In genomic region chr17:43839670-43840101, GRCh38 we compare ENCODE assay signal across 1 cellular context.
A peak's percentile ranks its signal among the peaks of the same experiment; 100 is the strongest.
TF ChIP-seq lines count a peak whose summit lies in the region.

No MANE protein-coding gene starts in this region.

TF ChIP-seq in HepG2, 621 proteins besides CTCF, POLR2A, EP300 and RAD21 (continues in another document):
- TF ChIP-seq IRF2 (CRISPR knock-in tag; IDR thresholded peaks at IDR 0.05), result no peak
- peak; percentile 37 for TF ChIP-seq ZEB1 (IDR thresholded peaks at IDR 0.05; ENCODE audit: insufficient replicate concordance, low read depth)
- TF ChIP-seq ZNF101 (CRISPR knock-in tag; IDR thresholded peaks at IDR 0.05; ENCODE audit: borderline replicate concordance, low read depth), result no peak
- TF ChIP-seq RFX5 (IDR thresholded peaks at IDR 0.05; ENCODE audit: low read depth, low read length), result no peak
- no peak for TF ChIP-seq FOXM1 (CRISPR knock-in tag; IDR thresholded peaks at IDR 0.05)
- TF ChIP-seq PHF20 (CRISPR knock-in tag; IDR thresholded peaks at IDR 0.05), result no peak
- TF ChIP-seq, protein P1, sequence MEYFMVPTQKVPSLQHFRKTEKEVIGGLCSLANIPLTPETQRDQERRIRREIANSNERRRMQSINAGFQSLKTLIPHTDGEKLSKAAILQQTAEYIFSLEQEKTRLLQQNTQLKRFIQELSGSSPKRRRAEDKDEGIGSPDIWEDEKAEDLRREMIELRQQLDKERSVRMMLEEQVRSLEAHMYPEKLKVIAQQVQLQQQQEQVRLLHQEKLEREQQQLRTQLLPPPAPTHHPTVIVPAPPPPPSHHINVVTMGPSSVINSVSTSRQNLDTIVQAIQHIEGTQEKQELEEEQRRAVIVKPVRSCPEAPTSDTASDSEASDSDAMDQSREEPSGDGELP (IDR thresholded peaks at IDR 0.05; ENCODE audit: borderline replicate concordance, low read depth), result peak; percentile 47; the same call in 1 of the 2 replicates
- no peak for TF ChIP-seq NR3C1 (CRISPR knock-in tag; IDR thresholded peaks at IDR 0.05)
- TF ChIP-seq JARID2 (CRISPR knock-in tag; IDR thresholded peaks at IDR 0.05; ENCODE audit: insufficient replicate concordance), result no peak
- TF ChIP-seq HNRNPUL1 (IDR thresholded peaks at IDR 0.05; ENCODE audit: low read depth, low read length), result no peak
- TF ChIP-seq SP1 (IDR thresholded peaks at IDR 0.05), result no peak
- TF ChIP-seq SP1 (CRISPR knock-in tag; IDR thresholded peaks at IDR 0.05), result no peak
- TF ChIP-seq ZNF567 (CRISPR knock-in tag; IDR thresholded peaks at IDR 0.05; ENCODE audit: borderline replicate concordance), result no peak
- TF ChIP-seq BRD4 (CRISPR knock-in tag; IDR thresholded peaks at IDR 0.05), result no peak
- TF ChIP-seq ZNF644 (CRISPR knock-in tag; IDR thresholded peaks at IDR 0.05; ENCODE audit: low read depth), result no peak
- TF ChIP-seq, protein P2, sequence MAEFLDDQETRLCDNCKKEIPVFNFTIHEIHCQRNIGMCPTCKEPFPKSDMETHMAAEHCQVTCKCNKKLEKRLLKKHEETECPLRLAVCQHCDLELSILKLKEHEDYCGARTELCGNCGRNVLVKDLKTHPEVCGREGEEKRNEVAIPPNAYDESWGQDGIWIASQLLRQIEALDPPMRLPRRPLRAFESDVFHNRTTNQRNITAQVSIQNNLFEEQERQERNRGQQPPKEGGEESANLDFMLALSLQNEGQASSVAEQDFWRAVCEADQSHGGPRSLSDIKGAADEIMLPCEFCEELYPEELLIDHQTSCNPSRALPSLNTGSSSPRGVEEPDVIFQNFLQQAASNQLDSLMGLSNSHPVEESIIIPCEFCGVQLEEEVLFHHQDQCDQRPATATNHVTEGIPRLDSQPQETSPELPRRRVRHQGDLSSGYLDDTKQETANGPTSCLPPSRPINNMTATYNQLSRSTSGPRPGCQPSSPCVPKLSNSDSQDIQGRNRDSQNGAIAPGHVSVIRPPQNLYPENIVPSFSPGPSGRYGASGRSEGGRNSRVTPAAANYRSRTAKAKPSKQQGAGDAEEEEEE (CRISPR knock-in tag; IDR thresholded peaks at IDR 0.05; ENCODE audit: borderline replicate concordance), result no peak
- TF ChIP-seq, protein P3, sequence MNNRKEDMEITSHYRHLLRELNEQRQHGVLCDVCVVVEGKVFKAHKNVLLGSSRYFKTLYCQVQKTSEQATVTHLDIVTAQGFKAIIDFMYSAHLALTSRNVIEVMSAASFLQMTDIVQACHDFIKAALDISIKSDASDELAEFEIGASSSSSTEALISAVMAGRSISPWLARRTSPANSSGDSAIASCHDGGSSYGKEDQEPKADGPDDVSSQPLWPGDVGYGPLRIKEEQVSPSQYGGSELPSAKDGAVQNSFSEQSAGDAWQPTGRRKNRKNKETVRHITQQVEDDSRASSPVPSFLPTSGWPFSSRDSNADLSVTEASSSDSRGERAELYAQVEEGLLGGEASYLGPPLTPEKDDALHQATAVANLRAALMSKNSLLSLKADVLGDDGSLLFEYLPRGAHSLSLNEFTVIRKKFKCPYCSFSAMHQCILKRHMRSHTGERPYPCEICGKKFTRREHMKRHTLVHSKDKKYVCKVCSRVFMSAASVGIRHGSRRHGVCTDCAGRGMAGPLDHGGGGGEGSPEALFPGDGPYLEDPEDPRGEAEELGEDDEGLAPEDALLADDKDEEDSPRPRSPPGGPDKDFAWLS (CRISPR knock-in tag; IDR thresholded peaks at IDR 0.05; ENCODE audit: borderline replicate concordance), result no peak
- TF ChIP-seq CBX5 (CRISPR knock-in tag; IDR thresholded peaks at IDR 0.05; ENCODE audit: borderline replicate concordance), result 0 out of 2 replicates have a peak, but pooled peaks have one; percentile 26
- no peak for TF ChIP-seq ARNT (IDR thresholded peaks at IDR 0.05)
- peak; percentile 81 for TF ChIP-seq ETV5 (CRISPR knock-in tag; IDR thresholded peaks at IDR 0.05; ENCODE audit: borderline replicate concordance)
- TF ChIP-seq ZNF335 (CRISPR knock-in tag; IDR thresholded peaks at IDR 0.05), result 0 out of 2 replicates have a peak, but pooled peaks have one; percentile 53
- no peak for TF ChIP-seq ATF7-NPFF (CRISPR knock-in tag; IDR thresholded peaks at IDR 0.05; ENCODE audit: low read depth)
- peak; percentile 46; the same call in 1 of the 2 replicates for TF ChIP-seq ERF (CRISPR knock-in tag; IDR thresholded peaks at IDR 0.05)
- TF ChIP-seq YEATS2 (CRISPR knock-in tag; IDR thresholded peaks at IDR 0.05; ENCODE audit: borderline replicate concordance), result 0 out of 2 replicates have a peak, but pooled peaks have one; percentile 21
- no peak for TF ChIP-seq CEBPZ (IDR thresholded peaks at IDR 0.05; ENCODE audit: low read length)
- no peak for TF ChIP-seq HNF1A (IDR thresholded peaks at IDR 0.05; ENCODE audit: low read depth)
- TF ChIP-seq HNF1A (CRISPR knock-in tag; IDR thresholded peaks at IDR 0.05; ENCODE audit: borderline replicate concordance), result no peak
- TF ChIP-seq ZBTB38 (CRISPR knock-in tag; IDR thresholded peaks at IDR 0.05), result no peak
- no peak for TF ChIP-seq ZSCAN9 (CRISPR knock-in tag; IDR thresholded peaks at IDR 0.05; ENCODE audit: borderline replicate concordance)
- TF ChIP-seq ATF3 (CRISPR knock-in tag; IDR thresholded peaks at IDR 0.05), result no peak
- TF ChIP-seq GPBP1L1 (CRISPR knock-in tag; IDR thresholded peaks at IDR 0.05), result no peak
- TF ChIP-seq ZNF619 (CRISPR knock-in tag; IDR thresholded peaks at IDR 0.05), result no peak
- no peak for TF ChIP-seq PREB (CRISPR knock-in tag; IDR thresholded peaks at IDR 0.05)
- peak; percentile 81; the same call in 1 of the 2 replicates for TF ChIP-seq NFE2 (CRISPR knock-in tag; IDR thresholded peaks at IDR 0.05)
- TF ChIP-seq HNRNPLL (IDR thresholded peaks at IDR 0.05; ENCODE audit: low read depth, low read length, poor library complexity, severe bottlenecking), result no peak
- no peak for TF ChIP-seq TFDP1 (CRISPR knock-in tag; IDR thresholded peaks at IDR 0.05; ENCODE audit: borderline replicate concordance)
- no peak for TF ChIP-seq KDM6A (CRISPR knock-in tag; IDR thresholded peaks at IDR 0.05; ENCODE audit: low read depth)
- TF ChIP-seq ZNF124 (CRISPR knock-in tag; IDR thresholded peaks at IDR 0.05), result no peak
- TF ChIP-seq CHD4 (IDR thresholded peaks at IDR 0.05; ENCODE audit: borderline replicate concordance, low read length), result no peak
- TF ChIP-seq, protein P4, sequence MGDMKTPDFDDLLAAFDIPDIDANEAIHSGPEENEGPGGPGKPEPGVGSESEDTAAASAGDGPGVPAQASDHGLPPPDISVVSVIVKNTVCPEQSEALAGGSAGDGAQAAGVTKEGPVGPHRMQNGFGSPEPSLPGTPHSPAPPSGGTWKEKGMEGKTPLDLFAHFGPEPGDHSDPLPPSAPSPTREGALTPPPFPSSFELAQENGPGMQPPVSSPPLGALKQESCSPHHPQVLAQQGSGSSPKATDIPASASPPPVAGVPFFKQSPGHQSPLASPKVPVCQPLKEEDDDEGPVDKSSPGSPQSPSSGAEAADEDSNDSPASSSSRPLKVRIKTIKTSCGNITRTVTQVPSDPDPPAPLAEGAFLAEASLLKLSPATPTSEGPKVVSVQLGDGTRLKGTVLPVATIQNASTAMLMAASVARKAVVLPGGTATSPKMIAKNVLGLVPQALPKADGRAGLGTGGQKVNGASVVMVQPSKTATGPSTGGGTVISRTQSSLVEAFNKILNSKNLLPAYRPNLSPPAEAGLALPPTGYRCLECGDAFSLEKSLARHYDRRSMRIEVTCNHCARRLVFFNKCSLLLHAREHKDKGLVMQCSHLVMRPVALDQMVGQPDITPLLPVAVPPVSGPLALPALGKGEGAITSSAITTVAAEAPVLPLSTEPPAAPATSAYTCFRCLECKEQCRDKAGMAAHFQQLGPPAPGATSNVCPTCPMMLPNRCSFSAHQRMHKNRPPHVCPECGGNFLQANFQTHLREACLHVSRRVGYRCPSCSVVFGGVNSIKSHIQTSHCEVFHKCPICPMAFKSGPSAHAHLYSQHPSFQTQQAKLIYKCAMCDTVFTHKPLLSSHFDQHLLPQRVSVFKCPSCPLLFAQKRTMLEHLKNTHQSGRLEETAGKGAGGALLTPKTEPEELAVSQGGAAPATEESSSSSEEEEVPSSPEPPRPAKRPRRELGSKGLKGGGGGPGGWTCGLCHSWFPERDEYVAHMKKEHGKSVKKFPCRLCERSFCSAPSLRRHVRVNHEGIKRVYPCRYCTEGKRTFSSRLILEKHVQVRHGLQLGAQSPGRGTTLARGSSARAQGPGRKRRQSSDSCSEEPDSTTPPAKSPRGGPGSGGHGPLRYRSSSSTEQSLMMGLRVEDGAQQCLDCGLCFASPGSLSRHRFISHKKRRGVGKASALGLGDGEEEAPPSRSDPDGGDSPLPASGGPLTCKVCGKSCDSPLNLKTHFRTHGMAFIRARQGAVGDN (CRISPR knock-in tag; IDR thresholded peaks at IDR 0.05), result peak; percentile 25; the same call in 1 of the 2 replicates
- no peak for TF ChIP-seq SYNCRIP (IDR thresholded peaks at IDR 0.05; ENCODE audit: insufficient read depth, low read depth, low read length)
- TF ChIP-seq RBFOX2 (IDR thresholded peaks at IDR 0.05; ENCODE audit: low read depth, low read length), result no peak
- 0 out of 4 replicates have a peak, but pooled peaks of 1 of the 2 experiments have one; percentile 12 for TF ChIP-seq MAFK (conservative IDR thresholded peaks at IDR 0.05 in 1 of 2, IDR thresholded peaks at IDR 0.05 in 1 of 2; ENCODE audit: low read length in 2 of 2)
